1 cellular context compared by ENCODE assay signal in genomic region chr1:22572778-22573177, GRCh38.
TF ChIP-seq lines count a peak whose summit lies in the region.

No MANE protein-coding gene starts in this region.

TF ChIP-seq in SK-N-SH, 30 proteins besides CTCF, POLR2A, EP300 and RAD21 (continued from another document):
- TF ChIP-seq REST (IDR thresholded peaks at IDR 0.05; ENCODE audit: low read depth, low read length) = no peak
- peak; percentile 72 for TF ChIP-seq CHD2 (IDR thresholded peaks at IDR 0.05; ENCODE audit: low read length, partially characterized antibody)
